In genomic region chr5:114055318-114055788, GRCh38 we compare ENCODE assay signal across 8 cellular contexts.
DNase-seq lines count a peak whose midpoint lies in the region; ATAC-seq, FAIRE-seq and TF ChIP-seq lines count a peak whose summit lies in the region.

No MANE protein-coding gene starts in this region.

- H3K9ac ChIP-seq in endothelial cell of umbilical vein (replicated peaks; ENCODE audit: extremely low read depth, insufficient read depth, low read length): no peak overlapping the region

- CTCF ChIA-PET in BJ (lab: Yijun Ruan, JAX): interaction anchor here (0.7 to 1.2 kb wide), 4 partner anchors 8 to 395 kb away, joined by 3 to 5 read pairs (median 4); no protein-coding TSS in a partner anchor
- CTCF ChIA-PET in endothelial cell of umbilical vein (lab: Charles Lee): interaction anchor here (1.2 kb wide), 1 partner anchor 443 kb away, joined by 3 read pairs; no protein-coding TSS in a partner anchor

- DNase-seq in BJ (ENCODE audit: low read depth): no peak
- DNase-seq in NCI-H226: peak; percentile 7
- peak; percentile 24 for DNase-seq in endothelial cell of umbilical vein (ENCODE audit: low read depth, low spot score)
- DNase-seq in mesothelial cell of epicardium (ENCODE audit: low spot score in 2 of 2, unreplicated experiment in 2 of 2): peak; percentile 57 to 81
- DNase-seq in Kasumi-1 (lab: John Stamatoyannopoulos, UW): no peak

- H4K20me1 ChIP-seq in endothelial cell of umbilical vein (replicated peaks; ENCODE audit: control insufficient read depth, extremely low read depth, insufficient read depth, low read length): no peaks in the 10 kb centered on the region

- H3K27me3 ChIP-seq in BJ (ENCODE audit: control insufficient read depth, insufficient read depth, low read length): peaks cover 6% of the 10 kb centered on the region
- H3K27me3 ChIP-seq in endothelial cell of umbilical vein (ENCODE audit: control insufficient read depth in 2 of 2, insufficient read depth in 2 of 2, low read length in 2 of 2): peaks cover 35 to 40% of the 10 kb centered on the region in 2 experiments

- no peaks in the 10 kb centered on the region for H3K4me1 ChIP-seq in endothelial cell of umbilical vein (ENCODE audit: control insufficient read depth, extremely low read depth, insufficient read depth, low read length)

- no peaks in the 10 kb centered on the region for H3K9me3 Mint-ChIP-seq in mesothelial cell of epicardium

- no peak for TF ChIP-seq POLR2A in endothelial cell of umbilical vein (IDR thresholded peaks at IDR 0.05; ENCODE audit: low read depth, low read length)

- H3K36me3 ChIP-seq in BJ (ENCODE audit: control insufficient read depth, insufficient read depth, low read length) (no peaks in the 10 kb centered on the region), endothelial cell of umbilical vein (ENCODE audit: control insufficient read depth in 2 of 2, extremely low read depth in 1 of 2, insufficient read depth in 2 of 2, low read length in 2 of 2) (no peaks in the 10 kb centered on the region)

- no peaks in the 10 kb centered on the region for H3K79me2 ChIP-seq in endothelial cell of umbilical vein (ENCODE audit: control insufficient read depth, insufficient read depth, low read length)

- no peaks in the 10 kb centered on the region for H3K9me1 ChIP-seq in endothelial cell of umbilical vein (replicated peaks; ENCODE audit: control insufficient read depth, extremely low read depth, insufficient read depth, low read length)

- ATAC-seq in HG03175 (IDR thresholded peaks at IDR 0.05; ENCODE audit: unreplicated experiment): no peak
- ATAC-seq in HG03378 (IDR thresholded peaks at IDR 0.05; ENCODE audit: unreplicated experiment): no peak
- ATAC-seq in HG02678 (IDR thresholded peaks at IDR 0.05; ENCODE audit: unreplicated experiment): no peak

- peak overlapping the region; percentile 74 for H3K4me3 Mint-ChIP-seq in mesothelial cell of epicardium

- peak overlapping the region; percentile 13 for H3K4me2 ChIP-seq in endothelial cell of umbilical vein (ENCODE audit: insufficient read depth, low read length)

- TF ChIP-seq CTCF in BJ (IDR thresholded peaks at IDR 0.05; ENCODE audit: insufficient read depth, low read depth, low read length): peak; percentile 25
- TF ChIP-seq CTCF in endothelial cell of umbilical vein (IDR thresholded peaks at IDR 0.05; ENCODE audit: extremely low read depth in 1 of 2, insufficient read depth in 1 of 2, low read depth in 1 of 2, low read length in 2 of 2): no peak
- TF ChIP-seq CTCF in mesothelial cell of epicardium (IDR thresholded peaks at IDR 0.05; ENCODE audit: unreplicated experiment): no peak

- POLR2A ChIA-PET in BJ (lab: Charles Lee): interaction anchor here (0.6 kb wide), 1 partner anchor 33 kb away, joined by 3 read pairs; no protein-coding TSS in a partner anchor
- POLR2A ChIA-PET in endothelial cell of umbilical vein (lab: Charles Lee): no interaction called here

- no peak overlapping the region for H3K27ac ChIP-seq in endothelial cell of umbilical vein (ENCODE audit: insufficient read depth, low read depth, low read length)

- H3K4me1 Mint-ChIP-seq in mesothelial cell of epicardium: peaks cover 41% of the 10 kb centered on the region

- no peaks in the 10 kb centered on the region for H3K36me3 Mint-ChIP-seq in mesothelial cell of epicardium

- no peak for FAIRE-seq in endothelial cell of umbilical vein (lab: Jason Lieb, UNC)

- H3K9me3 ChIP-seq in endothelial cell of umbilical vein (replicated peaks; ENCODE audit: control insufficient read depth, insufficient read depth, low read length): no peaks in the 10 kb centered on the region

- H3K4me3 ChIP-seq in BJ (ENCODE audit: low read depth, low read length) (peak overlapping the region; percentile 33), endothelial cell of umbilical vein (replicated peaks in 1 of 3; ENCODE audit: insufficient read depth in 1 of 3, low read depth in 1 of 3, low read length in 3 of 3) (peak overlapping the region in 1 of 3 experiments; percentile 1)

- intact Hi-C loops in endothelial cell of umbilical vein (cut with micrococcal nuclease): no loop called here

- peaks cover 7% of the 10 kb centered on the region for H3K27me3 Mint-ChIP-seq in mesothelial cell of epicardium (ENCODE audit: low read depth)

- peak overlapping the region; percentile 23 for H3K27ac Mint-ChIP-seq in mesothelial cell of epicardium

- BruUV-seq in endothelial cell of umbilical vein (replicated peaks; lab: Mats Ljungman, UMichigan): no TSS peak

- dilution Hi-C loops in endothelial cell of umbilical vein (cut with MboI; ENCODE audit: extremely low pct_ligation_motif_present, low sequenced_read_pairs): no loop called here

- H2AFZ ChIP-seq in endothelial cell of umbilical vein (ENCODE audit: low read depth, low read length): no peak overlapping the region

TF ChIP-seq in endothelial cell of umbilical vein, 7 proteins besides CTCF, POLR2A, EP300 and RAD21:
- no peak for TF ChIP-seq POLR2AphosphoS5 (IDR thresholded peaks at IDR 0.05; ENCODE audit: insufficient read depth, low read depth, low read length)
- peak; percentile 53 for TF ChIP-seq EZH2 (IDR thresholded peaks at IDR 0.05; ENCODE audit: borderline replicate concordance, low read depth, low read length, severe bottlenecking)

Comparison
In these comparisons a context has a peak if more than half of its experiments do, and no peak if none do; other contexts are left out.
1. DNase-seq: peak in NCI-H226 (single experiment), endothelial cell of umbilical vein (single experiment) and mesothelial cell of epicardium (2 of 2); none in BJ (single experiment) and Kasumi-1 (0 of 2).